Comparison of ENCODE assay signal across 8 cellular contexts in the genomic region with DNA sequence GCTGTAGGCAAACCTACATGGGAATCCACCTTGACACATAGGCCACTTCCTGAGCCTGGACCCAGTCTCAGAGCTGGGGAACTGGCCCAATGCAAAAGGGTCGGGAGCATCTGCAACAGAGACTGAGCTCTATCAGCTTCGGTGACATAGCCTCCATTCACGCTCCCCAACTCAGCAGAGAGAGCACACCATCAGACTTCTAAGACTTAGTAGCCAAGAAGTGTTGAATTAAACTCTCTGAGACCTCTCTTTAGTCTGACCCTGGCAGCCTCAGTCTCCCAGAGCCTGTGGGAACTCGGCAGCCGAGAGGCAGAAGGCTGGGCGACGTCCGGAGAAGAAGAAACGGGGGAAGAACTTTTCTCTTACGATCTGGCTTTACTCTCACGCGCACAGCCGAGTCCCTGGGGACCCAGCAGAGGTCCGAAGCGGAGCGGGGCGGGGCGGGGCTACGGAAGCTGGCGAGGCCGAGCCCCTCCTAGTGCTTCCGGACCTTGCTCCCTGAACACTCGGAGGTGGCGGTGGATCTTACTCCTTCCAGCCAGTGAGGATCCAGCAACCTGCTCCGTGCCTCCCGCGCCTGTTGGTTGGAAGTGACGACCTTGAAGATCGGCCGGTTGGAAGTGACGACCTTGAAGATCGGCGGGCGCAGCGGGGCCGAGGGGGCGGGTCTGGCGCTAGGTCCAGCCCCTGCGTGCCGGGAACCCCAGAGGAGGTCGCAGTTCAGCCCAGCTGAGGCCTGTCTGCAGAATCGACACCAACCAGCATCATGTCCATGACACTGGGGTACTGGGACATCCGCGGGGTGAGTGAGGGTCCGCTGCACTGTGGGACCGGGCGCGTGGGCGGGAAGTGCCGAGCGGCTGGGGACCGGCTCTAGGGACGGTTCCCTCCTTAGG. TPM values are rescaled to one million over a fixed set of nuclear protein-coding genes. Genes with fewer than 3 reads are reported as not detected.
DNase-seq lines count a peak whose midpoint lies in the region; TF ChIP-seq lines count a peak whose summit lies in the region.

A gene (plus strand): TSS at position 476 of the 896 bp plus-strand sequence. CDS start 291 bp downstream, at position 767.

- H3K36me3 Mint-ChIP-seq in T-helper 1 cell treated with Interleukin-12 subunit alpha and Interleukin-12 subunit beta and Interleukin-4 antibody, amounts not matched to agents 30 μg/mL and 1 μg/mL, for 36 hours (ENCODE audit: low read depth): peaks cover 3% of the 10 kb centered on the region

- H3K4me3 Mint-ChIP-seq in T-helper 1 cell treated with Interleukin-12 subunit alpha and Interleukin-12 subunit beta and Interleukin-4 antibody, amounts not matched to agents 30 μg/mL and 1 μg/mL, for 36 hours: peak within 1 kb of the TSS; percentile 96

- H3F3A ChIP-seq in GM23248 (ENCODE audit: insufficient read depth): no peaks in the 10 kb centered on the region

- TF ChIP-seq CTCF in right atrium auricular region (IDR thresholded peaks at IDR 0.05): peak in 1 of 2 donors; percentile 48
- peak in 1 of 4 experiments; percentile 9 for TF ChIP-seq CTCF in prostate gland (IDR thresholded peaks at IDR 0.05)

- peak within 1 kb of the TSS; percentile 96 for H3K4me2 ChIP-seq in GM23248 (ENCODE audit: unreplicated experiment)

- H3K4me1 Mint-ChIP-seq in T-helper 1 cell treated with Interleukin-12 subunit alpha and Interleukin-12 subunit beta and Interleukin-4 antibody, amounts not matched to agents 30 μg/mL and 1 μg/mL, for 36 hours (ENCODE audit: low read depth): peaks cover 17% of the 10 kb centered on the region

- DNase-seq in GM03348 (ENCODE audit: low spot score): peak; percentile 93
- DNase-seq in GM23248: peak; percentile 91
- DNase-seq in M059J (ENCODE audit: low read depth): peak; percentile 78
- DNase-seq in amniotic stem cell (lab: John Stamatoyannopoulos, UW): peak; percentile 28
- peak; percentile 90 for DNase-seq in right atrium auricular region (ENCODE audit: low spot score)
- DNase-seq in prostate gland (ENCODE audit: low spot score): peak; percentile 78
- DNase-seq in ureter (ENCODE audit: low spot score): peak; percentile 84

- no peaks in the 10 kb centered on the region for H4K20me1 ChIP-seq in GM23248 (ENCODE audit: insufficient read depth)

- peaks cover 13% of the 10 kb centered on the region; the same call in 1 of the 2 replicates for H3K27me3 ChIP-seq in GM23248 (replicated peaks; ENCODE audit: insufficient read depth)
- H3K27me3 ChIP-seq in right atrium auricular region: no peaks in the 10 kb centered on the region
- H3K27me3 ChIP-seq in prostate gland (replicated peaks; ENCODE audit: insufficient read depth): no peaks in the 10 kb centered on the region

- H3K79me2 ChIP-seq in GM23248 (ENCODE audit: insufficient read depth): no peaks in the 10 kb centered on the region

- H3K9me3 ChIP-seq in GM23248 (ENCODE audit: low read depth): no peaks in the 10 kb centered on the region
- no peaks in the 10 kb centered on the region for H3K9me3 ChIP-seq in right atrium auricular region
- H3K9me3 ChIP-seq in prostate gland: no peaks in the 10 kb centered on the region

- peak within 1 kb of the TSS; percentile 97 for H2AFZ ChIP-seq in GM23248

- peaks cover 38% of the 10 kb centered on the region for H3K27me3 Mint-ChIP-seq in T-helper 1 cell treated with Interleukin-12 subunit alpha and Interleukin-12 subunit beta and Interleukin-4 antibody, amounts not matched to agents 30 μg/mL and 1 μg/mL, for 36 hours (ENCODE audit: low read depth)

- H3K9me3 Mint-ChIP-seq in T-helper 1 cell treated with Interleukin-12 subunit alpha and Interleukin-12 subunit beta and Interleukin-4 antibody, amounts not matched to agents 30 μg/mL and 1 μg/mL, for 36 hours: no peaks in the 10 kb centered on the region

- 0 out of 2 replicates have a peak, but pooled peaks cover 8% of the 10 kb centered on the region for H3K4me1 ChIP-seq in GM23248 (ENCODE audit: insufficient read depth)
- peaks cover 0 to 18% of the 10 kb centered on the region in 2 donors for H3K4me1 ChIP-seq in right atrium auricular region
- no peaks in the 10 kb centered on the region for H3K4me1 ChIP-seq in prostate gland (replicated peaks)

- peak within 1 kb of the TSS; percentile 39; the same call in 1 of the 2 replicates for H3K27ac ChIP-seq in GM23248
- peak within 1 kb of the TSS; percentile 87 to 90 for H3K27ac ChIP-seq in right atrium auricular region
- H3K27ac ChIP-seq in prostate gland: peak within 1 kb of the TSS; percentile 76 to 85

- in situ Hi-C loops in GM23248 (cut with MboI): no loop called here

- TF ChIP-seq POLR2A in prostate gland (IDR thresholded peaks at IDR 0.05): peak; percentile 26

- intact Hi-C loops in prostate gland (cut with DNase I): no loop called here

- peak within 1 kb of the TSS; percentile 84 for H3K4me3 ChIP-seq in GM23248
- peak within 1 kb of the TSS; percentile 74 to 79 for H3K4me3 ChIP-seq in right atrium auricular region
- H3K4me3 ChIP-seq in prostate gland: peak within 1 kb of the TSS; percentile 59 to 68

- WGBS in GM23248 (ENCODE audit: low coverage in 1 of 2, low lambda C conversion rate in 2 of 2, missing lambda C conversion rate in 2 of 2), 2 experiments: 1 to 2% methylated on average over 46 to 53 of the region's 53 CpGs
- under 1% methylated on average over 36 of the region's 53 CpGs for WGBS in prostate gland

- peak within 1 kb of the TSS; percentile 96 for H3K27ac Mint-ChIP-seq in T-helper 1 cell treated with Interleukin-12 subunit alpha and Interleukin-12 subunit beta and Interleukin-4 antibody, amounts not matched to agents 30 μg/mL and 1 μg/mL, for 36 hours

- H3K9me2 ChIP-seq in GM23248 (ENCODE audit: insufficient read depth): no peaks in the 10 kb centered on the region

- H3K9ac ChIP-seq in GM23248: peak within 1 kb of the TSS; percentile 78

- H3K36me3 ChIP-seq in GM23248 (ENCODE audit: low read depth) (no peaks in the 10 kb centered on the region), right atrium auricular region (peaks cover 12% of the 10 kb centered on the region), prostate gland (peaks cover 0 to 4% of the 10 kb centered on the region in 2 donors)

RNA-seq across cellular contexts. Expression of the gene that starts here (rescaled TPM):
- total RNA-seq in GM23248 (2014; rRNA removed; shearing (Covaris generic)): 6.2 and 7.7 TPM in 2 replicates
- polyA plus RNA-seq in GM23248 (2016; fragmentation: Nextera tagmentation; extraction: Ambion mirVana): 12.4 and 15.2 TPM in 2 replicates
- 23.8 and 37.4 TPM in 2 replicates for total RNA-seq in M059J (2014; rRNA removed; shearing (Covaris generic))
- total RNA-seq in right atrium auricular region: 10 to 100 TPM; 24.6 to 52.6 TPM
- 10 to 100 TPM; 26.8 to 56.5 TPM for total RNA-seq in prostate gland
- 38.2 TPM for total RNA-seq in ureter

Comparison
In these comparisons a context has a peak if more than half of its experiments do, and no peak if none do; other contexts are left out.
1. Peak in every context shown above with its lines: DNase-seq, H3K4me3 ChIP-seq and H3K27ac ChIP-seq.
2. DNase-seq: peak in every context shown above with its lines; median percentile 93 in GM03348; 91 in GM23248; 90 in right atrium auricular region; 84 in ureter; 78 in M059J; 78 in prostate gland; 28 in amniotic stem cell.